14 cellular contexts compared by ENCODE assay signal in the genomic region with DNA sequence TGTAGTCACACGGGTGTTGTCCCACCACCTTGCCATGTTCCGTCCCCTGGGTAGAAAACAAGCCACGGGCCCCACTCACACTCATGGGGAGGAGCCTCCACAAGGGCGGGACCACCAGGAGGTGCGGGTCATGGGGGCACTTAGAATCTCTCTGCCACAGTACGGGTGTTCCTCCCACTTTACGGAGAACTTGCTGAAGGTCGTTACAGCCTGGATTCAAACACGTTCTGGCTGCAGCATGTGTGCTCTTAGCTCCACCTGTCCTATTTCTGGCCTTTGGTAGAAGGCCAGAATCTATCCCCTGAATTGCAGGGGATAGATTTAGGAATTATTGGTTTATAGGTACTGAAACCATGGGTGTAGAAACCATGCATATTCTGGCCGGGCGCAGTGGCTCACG. TPM values are rescaled to one million over a fixed set of nuclear protein-coding genes. Genes with fewer than 3 reads are reported as not detected.
DNase-seq lines count a peak whose midpoint lies in the region; ATAC-seq and TF ChIP-seq lines count a peak whose summit lies in the region.
"Had no signal": no experiment of that assay in that cellular context is flagged by ENCODE, and none has a peak within 500 bp of the region (broad histone marks: within the 10 kb centered on the region; RNA-seq: fewer than 3 reads in every experiment).

No MANE protein-coding gene starts in this region.

- H2BK120ac ChIP-seq in trophoblast cell (ENCODE audit: insufficient read depth, low read length, poor library complexity): no peak overlapping the region

- no peak overlapping the region for H4K8ac ChIP-seq in trophoblast cell (ENCODE audit: low read depth, low read length)

- H3K79me2 ChIP-seq in trophoblast cell (ENCODE audit: control insufficient read depth, insufficient read depth, low read length, poor library complexity): no peaks in the 10 kb centered on the region

- H2AFZ ChIP-seq in trophoblast cell (ENCODE audit: insufficient read depth, low read length, poor library complexity): no peak overlapping the region

- H3K14ac ChIP-seq in trophoblast cell (ENCODE audit: low read length): no peak overlapping the region

- no peak overlapping the region for H3K18ac ChIP-seq in trophoblast cell (ENCODE audit: low read length)

- H3K4ac ChIP-seq in trophoblast cell (ENCODE audit: low read depth, low read length): no peak overlapping the region

- BruUV-seq in A673 (replicated peaks; lab: Mats Ljungman, UMichigan): no TSS peak

- no peak overlapping the region for H4K12ac ChIP-seq in trophoblast cell (ENCODE audit: low read depth, low read length)

- H3K27ac ChIP-seq in A673 (ENCODE audit: low read depth, low read length, poor library complexity, severe bottlenecking) (peak overlapping the region; percentile 55), brain microvascular endothelial cell (peak overlapping the region; percentile 56), trophoblast cell (ENCODE audit: low read depth, low read length) (no peak overlapping the region), substantia nigra (ENCODE audit: low read depth, low read length, poor library complexity, severe bottlenecking) (no peak overlapping the region)
- H3K27ac ChIP-seq: 22Rv1, BLaER1 had no signal

- no peak overlapping the region for H3K23ac ChIP-seq in trophoblast cell (ENCODE audit: low read length)

- H3K27me3 ChIP-seq in A673 (replicated peaks; ENCODE audit: insufficient read depth, low read depth, low read length, poor library complexity): no peaks in the 10 kb centered on the region
- H3K27me3 ChIP-seq in brain microvascular endothelial cell (replicated peaks): no peaks in the 10 kb centered on the region
- no peaks in the 10 kb centered on the region for H3K27me3 ChIP-seq in trophoblast cell (ENCODE audit: insufficient read depth, low read length)
- H3K27me3 ChIP-seq: BLaER1 had no signal

- H3K79me1 ChIP-seq in trophoblast cell (ENCODE audit: low read length): no peaks in the 10 kb centered on the region

- CTCF ChIA-PET in A673 (lab: Charles Lee): no interaction called here

- H2BK5ac ChIP-seq in trophoblast cell (ENCODE audit: low read depth, low read length, poor library complexity): peak overlapping the region; percentile 4

- no peak overlapping the region for H2BK12ac ChIP-seq in trophoblast cell (ENCODE audit: low read length)

- no peak overlapping the region for H4K91ac ChIP-seq in trophoblast cell (ENCODE audit: low read depth, low read length)

- H3K36me3 ChIP-seq in A673 (ENCODE audit: insufficient read depth, low read length, poor library complexity, severe bottlenecking) (peaks cover 42% of the 10 kb centered on the region), brain microvascular endothelial cell (replicated peaks) (peaks cover 26% of the 10 kb centered on the region), trophoblast cell (ENCODE audit: control insufficient read depth in 1 of 2, insufficient read depth in 2 of 2, low read length in 2 of 2) (peaks cover 17 to 27% of the 10 kb centered on the region in 2 experiments)

- POLR2A ChIA-PET in A673 (lab: Charles Lee; ENCODE audit: low non-redundant PET): no interaction called here

- ATAC-seq in Right ventricle myocardium superior (ENCODE audit: poor library complexity) (peak; percentile 20), Right ventricle myocardium inferior (no peak)

- TF ChIP-seq CTCF in A673 (conservative IDR thresholded peaks at IDR 0.05; ENCODE audit: low read depth, low read length) (no peak), brain microvascular endothelial cell (IDR thresholded peaks at IDR 0.05; ENCODE audit: low read depth, low read length, missing control alignments) (no peak)

- DNase-seq in Right ventricle myocardium superior (no peak), Right ventricle myocardium inferior (ENCODE audit: missing footprints) (no peak), A673 (ENCODE audit: low spot score) (no peak), brain microvascular endothelial cell (no peak), trophoblast cell (peak; percentile 4 to 38), C1 segment of cervical spinal cord (lab: John Stamatoyannopoulos, UW) (no peak), activated gamma-delta T cell (lab: John Stamatoyannopoulos, UW) (no peak), substantia nigra (lab: John Stamatoyannopoulos, UW) (no peak)
- DNase-seq: AML-193; CD4-positive, CD25-positive, alpha-beta regulatory T cell; DMS53; HCEC 1CT had no signal

- H2AK5ac ChIP-seq in trophoblast cell (ENCODE audit: low read length): no peak overlapping the region

- in situ Hi-C loops in brain microvascular endothelial cell (cut with HindIII; ENCODE audit: low pct_ligation_motif_present, low sequenced_read_pairs): no loop called here

- peaks cover 5% of the 10 kb centered on the region for H3K4me1 ChIP-seq in A673 (ENCODE audit: insufficient read depth, low read length, poor library complexity, severe bottlenecking)
- no peaks in the 10 kb centered on the region for H3K4me1 ChIP-seq in trophoblast cell (ENCODE audit: control insufficient read depth in 1 of 2, insufficient read depth in 2 of 2, low read length in 2 of 2)
- H3K4me1 ChIP-seq: BLaER1 had no signal

- H3K4me2 ChIP-seq in trophoblast cell (ENCODE audit: low read length): no peak overlapping the region
- H3K4me2 ChIP-seq: BLaER1 had no signal

- no peak overlapping the region for H3K9ac ChIP-seq in trophoblast cell (ENCODE audit: low read length)
- H3K9ac ChIP-seq: BLaER1 had no signal

- H3K4me3 ChIP-seq in A673 (ENCODE audit: low read depth, low read length, poor library complexity, severe bottlenecking) (no peak overlapping the region), brain microvascular endothelial cell (ENCODE audit: low read depth, low read length) (no peak overlapping the region), trophoblast cell (ENCODE audit: low read depth, low read length) (no peak overlapping the region)
- H3K4me3 ChIP-seq: BLaER1 had no signal

- intact Hi-C loops in Right ventricle myocardium superior (cut with DNase I) (no loop called here), Right ventricle myocardium inferior (cut with DNase I) (no loop called here), A673 (cut with micrococcal nuclease; ENCODE audit: unreplicated experiment) (no loop called here)

- WGBS in trophoblast cell (ENCODE audit: extremely low coverage, insufficient coverage, insufficient read length): no CpG with 5 or more reads among the region's 12 CpGs

- H3K9me3 ChIP-seq in A673 (ENCODE audit: low read depth, low read length, poor library complexity, severe bottlenecking): no peaks in the 10 kb centered on the region
- no peaks in the 10 kb centered on the region for H3K9me3 ChIP-seq in trophoblast cell (ENCODE audit: insufficient read depth, low read depth, low read length)

RNA-seq across cellular contexts. Expression of gene CEP192, which starts 14.9 kb away (rescaled TPM):
- total RNA-seq in Right ventricle myocardium superior (22.3 TPM), Right ventricle myocardium inferior (25.6 TPM), A673 (2021) (46.4 and 50.2 TPM in 2 replicates)
- polyA plus RNA-seq in trophoblast cell (2013): 9.6 and 11.0 TPM in 2 replicates

RNA-seq across cellular contexts. Expression of gene SEH1L, which starts 28.5 kb away (rescaled TPM):
- total RNA-seq in Right ventricle myocardium superior: 17.3 TPM
- 19.7 TPM for total RNA-seq in Right ventricle myocardium inferior
- 104 and 105 TPM in 2 replicates for total RNA-seq in A673 (2021)
- 18.6 and 20.1 TPM in 2 replicates for polyA plus RNA-seq in trophoblast cell (2013)

Comparison
In these comparisons a context has a peak if more than half of its experiments do, and no peak if none do; other contexts are left out.
1. DNase-seq: peak in trophoblast cell (2 of 2); none in Right ventricle myocardium superior (single experiment), Right ventricle myocardium inferior (single experiment), A673 (single experiment), brain microvascular endothelial cell (single experiment), C1 segment of cervical spinal cord (0 of 14), activated gamma-delta T cell (single experiment) and substantia nigra (0 of 49).
2. H3K27ac ChIP-seq: peak in A673 (single experiment) and brain microvascular endothelial cell (single experiment); none in trophoblast cell (single experiment) and substantia nigra (single experiment).